Comparison of ENCODE assay signal across 8 cellular contexts in the genomic region with DNA sequence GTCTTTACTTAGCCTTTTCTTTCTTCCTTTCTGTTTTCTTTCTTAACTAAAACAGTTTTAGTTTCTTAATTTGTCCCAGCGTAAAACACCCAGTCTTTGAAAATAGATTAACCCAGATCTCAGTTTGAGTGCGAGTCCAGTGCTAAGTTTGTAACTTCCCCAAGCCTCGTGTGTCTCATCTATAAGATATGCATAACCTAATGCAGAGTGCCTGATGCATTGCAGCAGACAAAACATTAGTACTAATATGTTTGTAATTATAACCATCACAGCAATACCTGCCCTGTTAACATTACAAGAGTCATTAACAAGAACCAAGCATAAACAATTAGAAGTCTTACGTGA. TPM values are rescaled to one million over a fixed set of nuclear protein-coding genes. Genes with fewer than 3 reads are reported as not detected.
DNase-seq lines count a peak whose midpoint lies in the region; ATAC-seq lines count a peak whose summit lies in the region.

No MANE protein-coding gene starts in this region.

- peaks cover 0 to 9% (median 0%) of the 10 kb centered on the region in 11 experiments; a peak in 7 of 22 replicates for H4K20me1 ChIP-seq in BLaER1 treated with 17β-estradiol and CSF1 and Interleukin-3, amounts not matched to agents 10 nM and 100 nM

- H3K79me1 ChIP-seq in trophoblast cell (ENCODE audit: low read length): peaks cover 6% of the 10 kb centered on the region

- H2AK5ac ChIP-seq in trophoblast cell (ENCODE audit: low read length): no peak overlapping the region

- H3K36me3 Mint-ChIP-seq in T-helper 17 cell (ENCODE audit: low read depth): no peaks in the 10 kb centered on the region

- peaks cover 92 to 100% (median 97%) of the 10 kb centered on the region in 11 experiments for H3K27me3 ChIP-seq in BLaER1 treated with 17β-estradiol and CSF1 and Interleukin-3, amounts not matched to agents 10 nM and 100 nM
- H3K27me3 ChIP-seq in trophoblast cell (ENCODE audit: insufficient read depth, low read length): no peaks in the 10 kb centered on the region

- peak overlapping the region; percentile 36 to 78 (median 63) for H3K4me2 ChIP-seq in BLaER1 treated with 17β-estradiol and CSF1 and Interleukin-3, amounts not matched to agents 10 nM and 100 nM
- peak overlapping the region; percentile 73 for H3K4me2 ChIP-seq in trophoblast cell (ENCODE audit: low read length)

- no peaks in the 10 kb centered on the region for H3K27me3 Mint-ChIP-seq in T-helper 17 cell

- DNase-seq in HCEC 1CT (peak; percentile 47), T-helper 17 cell (no peak), fibroblast of gingiva (ENCODE audit: low read depth) (peak; percentile 40), trophoblast cell (peak in 1 of 2 donors; percentile 42)
- DNase-seq in stimulated activated CD4-positive, alpha-beta T cell treated with anti-CD3 and anti-CD28 coated beads, Interleukin-2, amount 100 ng/mL, for 24 hours: no peak

- no peaks in the 10 kb centered on the region for H3K36me3 ChIP-seq in BLaER1 treated with 17β-estradiol and CSF1 and Interleukin-3, amounts not matched to agents 10 nM and 100 nM
- no peaks in the 10 kb centered on the region for H3K36me3 ChIP-seq in trophoblast cell (ENCODE audit: control insufficient read depth in 1 of 2, insufficient read depth in 2 of 2, low read length in 2 of 2)

- peak overlapping the region; percentile 83 for H4K8ac ChIP-seq in trophoblast cell (ENCODE audit: low read depth, low read length)

- H2BK5ac ChIP-seq in trophoblast cell (ENCODE audit: low read depth, low read length, poor library complexity): peak overlapping the region; percentile 68

- no peak overlapping the region for H4K12ac ChIP-seq in trophoblast cell (ENCODE audit: low read depth, low read length)

- H2BK12ac ChIP-seq in trophoblast cell (ENCODE audit: low read length): no peak overlapping the region

- no peak overlapping the region for H3K18ac ChIP-seq in trophoblast cell (ENCODE audit: low read length)

- H3K79me2 ChIP-seq in trophoblast cell (ENCODE audit: control insufficient read depth, insufficient read depth, low read length, poor library complexity): no peaks in the 10 kb centered on the region

- no peak overlapping the region for H3K14ac ChIP-seq in trophoblast cell (ENCODE audit: low read length)

- peak overlapping the region; percentile 96 for H3K4me3 Mint-ChIP-seq in T-helper 17 cell

- H3K4me3 ChIP-seq in BLaER1 treated with 17β-estradiol and CSF1 and Interleukin-3, amounts not matched to agents 10 nM and 100 nM: peak overlapping the region; percentile 58 to 74 (median 66)
- H3K4me3 ChIP-seq in trophoblast cell (ENCODE audit: low read depth, low read length): no peak overlapping the region

- no peak overlapping the region for H2BK120ac ChIP-seq in trophoblast cell (ENCODE audit: insufficient read depth, low read length, poor library complexity)

- H3K27ac Mint-ChIP-seq in T-helper 17 cell: peak overlapping the region; percentile 98

- H3K4ac ChIP-seq in trophoblast cell (ENCODE audit: low read depth, low read length): no peak overlapping the region

- no peak overlapping the region for H3K23ac ChIP-seq in trophoblast cell (ENCODE audit: low read length)

- peaks cover 0 to 10% (median under 1%) of the 10 kb centered on the region in 11 experiments; a peak in 7 of 22 replicates for H3K9me3 ChIP-seq in BLaER1 treated with 17β-estradiol and CSF1 and Interleukin-3, amounts not matched to agents 10 nM and 100 nM (replicated peaks in 1 of 11)
- H3K9me3 ChIP-seq in T-helper 17 cell (ENCODE audit: control insufficient read depth, low read length, poor library complexity, severe bottlenecking) (no peaks in the 10 kb centered on the region), trophoblast cell (ENCODE audit: insufficient read depth, low read depth, low read length) (no peaks in the 10 kb centered on the region)

- H3K4me1 Mint-ChIP-seq in T-helper 17 cell: peaks cover 17% of the 10 kb centered on the region

- peak overlapping the region; percentile 64 to 85 (median 81) for H3K9ac ChIP-seq in BLaER1 treated with 17β-estradiol and CSF1 and Interleukin-3, amounts not matched to agents 10 nM and 100 nM
- H3K9ac ChIP-seq in trophoblast cell (ENCODE audit: low read length): no peak overlapping the region

- no peak for ATAC-seq in T-helper 17 cell
- no peak for ATAC-seq in GM18502 (IDR thresholded peaks at IDR 0.05; ENCODE audit: poor library complexity, unreplicated experiment)
- ATAC-seq in HG03520 (IDR thresholded peaks at IDR 0.05; ENCODE audit: unreplicated experiment): no peak

- H3K4me1 ChIP-seq in BLaER1 treated with 17β-estradiol and CSF1 and Interleukin-3, amounts not matched to agents 10 nM and 100 nM: peaks cover 22 to 33% (median 30%) of the 10 kb centered on the region in 10 experiments
- no peaks in the 10 kb centered on the region for H3K4me1 ChIP-seq in trophoblast cell (ENCODE audit: control insufficient read depth in 1 of 2, insufficient read depth in 2 of 2, low read length in 2 of 2)

- H4K91ac ChIP-seq in trophoblast cell (ENCODE audit: low read depth, low read length): no peak overlapping the region

- peak overlapping the region; percentile 35 for H2AFZ ChIP-seq in trophoblast cell (ENCODE audit: insufficient read depth, low read length, poor library complexity)

- H3K27ac ChIP-seq in BLaER1 treated with 17β-estradiol and CSF1 and Interleukin-3, amounts not matched to agents 10 nM and 100 nM: peak overlapping the region; percentile 60 to 90 (median 82)
- peak overlapping the region; percentile 70 for H3K27ac ChIP-seq in trophoblast cell (ENCODE audit: low read depth, low read length)

- no CpG with 5 or more reads among the region's 4 CpGs for WGBS in trophoblast cell (ENCODE audit: extremely low coverage, insufficient coverage, insufficient read length)

RNA-seq across cellular contexts. Expression of gene GEMIN8, which starts 0.5 kb away (rescaled TPM):
- 10 to 100 TPM; 16.4 to 16.8 TPM for total RNA-seq in T-helper 17 cell
- polyA plus RNA-seq in trophoblast cell (2013): 8.4 and 9.3 TPM in 2 replicates

Comparison
In these comparisons a context has a peak if more than half of its experiments do, and no peak if none do; other contexts are left out.
1. DNase-seq: peak in HCEC 1CT (single experiment) and fibroblast of gingiva (single experiment); none in T-helper 17 cell (0 of 3) and stimulated activated CD4-positive, alpha-beta T cell treated with anti-CD3 and anti-CD28 coated beads, Interleukin-2, amount 100 ng/mL, for 24 hours (0 of 2).